8 cellular contexts compared by ENCODE assay signal in genomic region chr5:170306381-170306790, GRCh38. TPM values are rescaled to one million over a fixed set of nuclear protein-coding genes. Genes with fewer than 3 reads are reported as not detected.
DNase-seq lines count a peak whose midpoint lies in the region; ATAC-seq, FAIRE-seq and TF ChIP-seq lines count a peak whose summit lies in the region.

No MANE protein-coding gene starts in this region.

- no peak overlapping the region for H3K4me3 ChIP-seq in OCI-LY3 (ENCODE audit: low read length)
- no peak overlapping the region for H3K4me3 ChIP-seq in effector memory CD4-positive, alpha-beta T cell (ENCODE audit: insufficient read depth, low read depth, low read length, poor library complexity, severe bottlenecking)

- H2AFZ ChIP-seq in OCI-LY3 (ENCODE audit: low read depth, low read length), result no peak overlapping the region; the same call in 1 of the 2 replicates

- no peak for DNase-seq in GM12891 (ENCODE audit: insufficient read length, low spot score)
- DNase-seq in GOT3 (lab: John Stamatoyannopoulos, UW), result peak; percentile 60
- peak; percentile 70 for DNase-seq in left ventricle myocardium superior
- no peak for DNase-seq in H54 (ENCODE audit: insufficient read length, low spot score)
- no peak for DNase-seq in effector memory CD4-positive, alpha-beta T cell
- no peak for DNase-seq in immature natural killer cell

- no peaks in the 10 kb centered on the region for H3K79me2 ChIP-seq in OCI-LY3 (ENCODE audit: low read length)

- peak overlapping the region; percentile 41 for H3K4me2 ChIP-seq in OCI-LY3 (ENCODE audit: low read length)

- peaks cover 0 to 4% (median 4%) of the 10 kb centered on the region in 3 donors for H3K27me3 Mint-ChIP-seq in immature natural killer cell (ENCODE audit: low read depth in 3 of 3)

- ATAC-seq in left ventricle myocardium superior (peak; percentile 78), GM18873 (IDR thresholded peaks at IDR 0.05; ENCODE audit: low FRiP score, unreplicated experiment) (no peak)

- FAIRE-seq in GM12891 (lab: Jason Lieb, UNC), result peak; percentile 76
- no peak for FAIRE-seq in H54 (lab: Jason Lieb, UNC)

- TF ChIP-seq CTCF in OCI-LY3 (IDR thresholded peaks at IDR 0.05; ENCODE audit: low read depth, low read length), result no peak

- H3K9me3 ChIP-seq in OCI-LY3 (ENCODE audit: insufficient read depth, low read length), result no peaks in the 10 kb centered on the region
- no peaks in the 10 kb centered on the region for H3K9me3 ChIP-seq in effector memory CD4-positive, alpha-beta T cell (ENCODE audit: control insufficient read depth, low read length)

- H3K4me1 Mint-ChIP-seq in immature natural killer cell, result peaks cover 34 to 35% of the 10 kb centered on the region in 2 donors

- 0 out of 2 replicates have a peak, but pooled peaks have one; percentile 31 for TF ChIP-seq POLR2A in GM12891 (IDR thresholded peaks at IDR 0.05; ENCODE audit: low read depth, low read length)
- TF ChIP-seq POLR2A in H54 (IDR thresholded peaks at IDR 0.05; ENCODE audit: low read depth, low read length), result no peak

- H3K9ac ChIP-seq in OCI-LY3 (ENCODE audit: low read length), result no peak overlapping the region

- no peak overlapping the region for H3K4me3 Mint-ChIP-seq in immature natural killer cell

- H3K4me1 ChIP-seq in OCI-LY3 (ENCODE audit: low read length), result peaks cover 34% of the 10 kb centered on the region
- H3K4me1 ChIP-seq in effector memory CD4-positive, alpha-beta T cell (ENCODE audit: control insufficient read depth, insufficient read depth, low read length, poor library complexity, severe bottlenecking), result peaks cover 27% of the 10 kb centered on the region

- intact Hi-C loops in left ventricle myocardium superior (cut with micrococcal nuclease), result no loop called here

- H3K27me3 ChIP-seq in OCI-LY3 (ENCODE audit: low read depth, low read length), result peaks cover 19% of the 10 kb centered on the region
- H3K27me3 ChIP-seq in effector memory CD4-positive, alpha-beta T cell (replicated peaks; ENCODE audit: control insufficient read depth, insufficient read depth, low read length, poor library complexity, severe bottlenecking), result no peaks in the 10 kb centered on the region

- no peak overlapping the region for H3K27ac ChIP-seq in OCI-LY3 (ENCODE audit: low read length)
- H3K27ac ChIP-seq in effector memory CD4-positive, alpha-beta T cell (ENCODE audit: insufficient read depth, low read length, poor library complexity, severe bottlenecking), result no peak overlapping the region

- no peak overlapping the region for H3K27ac Mint-ChIP-seq in immature natural killer cell

- H4K20me1 ChIP-seq in OCI-LY3 (ENCODE audit: insufficient read depth, low read length), result no peaks in the 10 kb centered on the region

- H3K9me3 Mint-ChIP-seq in immature natural killer cell, result no peaks in the 10 kb centered on the region

- H3K36me3 ChIP-seq in OCI-LY3 (replicated peaks; ENCODE audit: low read depth, low read length), result no peaks in the 10 kb centered on the region
- H3K36me3 ChIP-seq in effector memory CD4-positive, alpha-beta T cell (ENCODE audit: control insufficient read depth, insufficient read depth, low read length), result no peaks in the 10 kb centered on the region

- no peaks in the 10 kb centered on the region for H3K36me3 Mint-ChIP-seq in immature natural killer cell

TF ChIP-seq in GM12891, 5 proteins besides CTCF, POLR2A, EP300 and RAD21:
- TF ChIP-seq SPI1 (IDR thresholded peaks at IDR 0.05; ENCODE audit: low read depth, low read length) (no peak), POU2F2 (IDR thresholded peaks at IDR 0.05; ENCODE audit: low read depth, low read length) (no peak), POLR2AphosphoS5 (IDR thresholded peaks at IDR 0.05; ENCODE audit: low read depth, low read length) (peak; percentile 38; the same call in 1 of the 2 replicates), PAX5 (IDR thresholded peaks at IDR 0.05; ENCODE audit: insufficient read depth, low read length, severe bottlenecking) (no peak)

RNA-seq across cellular contexts. Expression of gene LCP2, which starts 8.8 kb away (rescaled TPM):
- polyA plus RNA-seq in GM12891 (2012; ENCODE audit: low read depth, missing spikeins), result 31.4 TPM
- 7.1 TPM for total RNA-seq in left ventricle myocardium superior
- polyA plus RNA-seq in immature natural killer cell, result 100 to 1,000 TPM in 1 of 3 donors, 10 to 100 TPM in 2; 87.1 to 276 (median 99.3) TPM

Comparison
In these comparisons a context has a peak if more than half of its experiments do, and no peak if none do; other contexts are left out.
1. DNase-seq: peak in GOT3 (single experiment) and left ventricle myocardium superior (single experiment); none in GM12891 (single experiment), H54 (single experiment), effector memory CD4-positive, alpha-beta T cell (0 of 3) and immature natural killer cell (0 of 3).